27 cellular contexts compared by ENCODE assay signal in the genomic region with DNA sequence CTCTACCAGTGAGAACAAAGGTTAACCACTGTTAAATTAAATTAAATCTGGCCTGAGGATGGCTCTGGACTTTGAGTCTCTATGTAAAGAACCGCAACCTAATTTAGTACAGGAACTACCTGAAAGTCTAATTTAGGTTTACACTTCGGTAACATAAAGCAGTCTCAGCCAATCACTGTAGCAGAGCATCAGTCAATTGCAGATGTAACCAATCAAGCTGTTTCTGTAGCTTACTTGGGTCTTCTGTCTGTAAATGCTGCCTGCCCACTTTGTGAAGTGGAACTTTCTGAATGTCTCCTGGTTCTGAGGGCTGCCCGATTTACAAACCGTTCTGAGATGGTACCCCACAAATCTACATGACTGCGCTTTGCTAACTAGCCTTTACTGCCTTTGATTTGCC. TPM values are rescaled to one million over a fixed set of nuclear protein-coding genes. Genes with fewer than 3 reads are reported as not detected.
DNase-seq lines count a peak whose midpoint lies in the region; ATAC-seq, FAIRE-seq and TF ChIP-seq lines count a peak whose summit lies in the region.
"Had no signal": no experiment of that assay in that cellular context is flagged by ENCODE, and none has a peak within 500 bp of the region (broad histone marks: within the 10 kb centered on the region; RNA-seq: fewer than 3 reads in every experiment).

No MANE protein-coding gene starts in this region.

- no peak overlapping the region for H3K4me3 ChIP-seq in GM12865 (ENCODE audit: low read depth, low read length)
- no peak overlapping the region for H3K4me3 ChIP-seq in K562
- H3K4me3 ChIP-seq in trophoblast cell (ENCODE audit: low read depth, low read length): no peak overlapping the region
- H3K4me3 ChIP-seq: BLaER1 treated with 17β-estradiol and CSF1 and Interleukin-3, amounts not matched to agents 10 nM and 100 nM; Peyer's patch had no signal

- H4K91ac ChIP-seq in trophoblast cell (ENCODE audit: low read depth, low read length): peak overlapping the region; percentile 78

- ATAC-seq in GM19351 (IDR thresholded peaks at IDR 0.05; ENCODE audit: unreplicated experiment): peak; percentile 69
- no peak for ATAC-seq in K562
- ATAC-seq in HG03342 (IDR thresholded peaks at IDR 0.05; ENCODE audit: unreplicated experiment): no peak
- ATAC-seq: HCT116 had no signal

- H2AK5ac ChIP-seq in trophoblast cell (ENCODE audit: low read length): peak overlapping the region; percentile 57

- H2BK5ac ChIP-seq in trophoblast cell (ENCODE audit: low read depth, low read length, poor library complexity): no peak overlapping the region

- intact Hi-C loops in K562 (cut with micrococcal nuclease): loop anchor here (2.0 kb wide), 1 partner anchor 39 kb away; a partner anchor contains a TSS

- H2AFZ ChIP-seq in K562 (ENCODE audit: low read depth, low read length): peak overlapping the region; percentile 35
- H2AFZ ChIP-seq in trophoblast cell (ENCODE audit: insufficient read depth, low read length, poor library complexity): peak overlapping the region; percentile 18

- no peak overlapping the region for H3K4ac ChIP-seq in trophoblast cell (ENCODE audit: low read depth, low read length)

- H2BK120ac ChIP-seq in trophoblast cell (ENCODE audit: insufficient read depth, low read length, poor library complexity): peak overlapping the region; percentile 87

- in situ Hi-C loops in K562 (cut with MboI): no loop called here

- no peak for TF ChIP-seq EP300 in K562 (IDR thresholded peaks at IDR 0.05; ENCODE audit: low read length)

- no peak overlapping the region for H3K14ac ChIP-seq in trophoblast cell (ENCODE audit: low read length)

- FAIRE-seq in K562 (lab: Jason Lieb, UNC): no peak
- FAIRE-seq: A204.1 had no signal

- TF ChIP-seq CTCF in GM12865 (IDR thresholded peaks at IDR 0.05; ENCODE audit: insufficient read depth, low read depth, low read length, missing control alignments) (no peak), K562 (IDR thresholded peaks at IDR 0.05 in 2 of 3, conservative IDR thresholded peaks at IDR 0.05 in 1 of 3; ENCODE audit: insufficient read depth in 2 of 3, low read depth in 1 of 3, low read length in 3 of 3) (no peak)

- H3K4me1 ChIP-seq in K562 (replicated peaks in 1 of 2; ENCODE audit: control insufficient read depth in 2 of 2, insufficient read depth in 2 of 2, low read length in 2 of 2) (peaks cover 26 to 43% of the 10 kb centered on the region in 2 experiments; a peak in 4 of 5 replicates), trophoblast cell (ENCODE audit: control insufficient read depth in 1 of 2, insufficient read depth in 2 of 2, low read length in 2 of 2) (peaks cover 8 to 13% of the 10 kb centered on the region in 2 experiments)
- H3K4me1 ChIP-seq: BLaER1 treated with 17β-estradiol and CSF1 and Interleukin-3, amounts not matched to agents 10 nM and 100 nM; Peyer's patch had no signal

- no peak overlapping the region for H3K23ac ChIP-seq in trophoblast cell (ENCODE audit: low read length)

- no peak overlapping the region for H4K12ac ChIP-seq in trophoblast cell (ENCODE audit: low read depth, low read length)

- H3K9me1 ChIP-seq in K562 (ENCODE audit: control insufficient read depth, insufficient read depth, low read length): no peaks in the 10 kb centered on the region

- H3K79me2 ChIP-seq in K562 (ENCODE audit: control insufficient read depth, insufficient read depth, low read length): no peaks in the 10 kb centered on the region
- H3K79me2 ChIP-seq in trophoblast cell (ENCODE audit: control insufficient read depth, insufficient read depth, low read length, poor library complexity): no peaks in the 10 kb centered on the region

- peak overlapping the region; percentile 23 for H4K8ac ChIP-seq in trophoblast cell (ENCODE audit: low read depth, low read length)

- H2BK12ac ChIP-seq in trophoblast cell (ENCODE audit: low read length): peak overlapping the region; percentile 62

- no TSS peak for BruUV-seq in K562 (replicated peaks; lab: Mats Ljungman, UMichigan)

- H3K9ac ChIP-seq in K562 (ENCODE audit: insufficient read depth in 1 of 2, low read depth in 2 of 2, low read length in 2 of 2) (no peak overlapping the region), trophoblast cell (ENCODE audit: low read length) (no peak overlapping the region)
- H3K9ac ChIP-seq: BLaER1 treated with 17β-estradiol and CSF1 and Interleukin-3, amounts not matched to agents 10 nM and 100 nM; SK-N-SH had no signal

- POLR2A ChIA-PET in K562 (lab: Yijun Ruan, JAX): interaction anchor here (0.6 to 0.9 kb wide), 3 partner anchors 10 to 47 kb away, joined by 3 to 5 read pairs (median 4); no protein-coding TSS in a partner anchor

- 93% methylated on average over 5 of the region's 5 CpGs for whole genome bisulfite sequencing in K562 (ENCODE audit: insufficient coverage, low coverage, missing lambda C conversion rate)
- WGBS in trophoblast cell (ENCODE audit: extremely low coverage, insufficient coverage, insufficient read length): no CpG with 5 or more reads among the region's 5 CpGs

- H3K4me2 ChIP-seq in K562 (ENCODE audit: insufficient read depth, low read length) (no peak overlapping the region), trophoblast cell (ENCODE audit: low read length) (no peak overlapping the region)
- H3K4me2 ChIP-seq: BLaER1 treated with 17β-estradiol and CSF1 and Interleukin-3, amounts not matched to agents 10 nM and 100 nM; SK-N-SH had no signal

- peaks cover 25% of the 10 kb centered on the region for H3K79me1 ChIP-seq in trophoblast cell (ENCODE audit: low read length)

- no peak overlapping the region; the same call in 2 of the 3 replicates for H3K27ac ChIP-seq in K562 (ENCODE audit: extremely low read depth, low read depth, low read length)
- H3K27ac ChIP-seq in trophoblast cell (ENCODE audit: low read depth, low read length): no peak overlapping the region
- H3K27ac ChIP-seq: BLaER1 treated with 17β-estradiol and CSF1 and Interleukin-3, amounts not matched to agents 10 nM and 100 nM; HL-60; Peyer's patch had no signal

- H3K27me3 ChIP-seq in K562 (ENCODE audit: control insufficient read depth in 2 of 2, insufficient read depth in 2 of 2, low read length in 2 of 2) (no peaks in the 10 kb centered on the region), trophoblast cell (ENCODE audit: insufficient read depth, low read length) (no peaks in the 10 kb centered on the region)
- H3K27me3 ChIP-seq: BLaER1 treated with 17β-estradiol and CSF1 and Interleukin-3, amounts not matched to agents 10 nM and 100 nM; Peyer's patch had no signal

- H3K9me3 ChIP-seq in K562 (replicated peaks; ENCODE audit: control insufficient read depth, insufficient read depth, low read depth, low read length): no peaks in the 10 kb centered on the region
- no peaks in the 10 kb centered on the region for H3K9me3 ChIP-seq in trophoblast cell (ENCODE audit: insufficient read depth, low read depth, low read length)
- H3K9me3 ChIP-seq: BLaER1 treated with 17β-estradiol and CSF1 and Interleukin-3, amounts not matched to agents 10 nM and 100 nM; Peyer's patch; SK-N-SH had no signal

- CTCF ChIA-PET in K562 (lab: Yijun Ruan, JAX; ENCODE audit: low intra/inter-chr PET ratio): no interaction called here

- peak; percentile 21 for DNase-seq in GM12865 (ENCODE audit: low read depth)
- no peak for DNase-seq in K562 (ENCODE audit: extremely low read depth in 1 of 4, low spot score in 3 of 4)
- DNase-seq in trophoblast cell: no peak
- no peak for DNase-seq in DMS53 treated with DMSO at 0.1 percent for 48 hours (lab: John Stamatoyannopoulos, UW; ENCODE audit: unreplicated experiment)
- DNase-seq in RKO (ENCODE audit: low spot score): no peak
- DNase-seq: CD4-positive, alpha-beta memory T cell; COR-L47; DMS79 treated with DMSO at 0.1 percent for 48 hours; GF-D8; NCI-H1092 treated with DMSO at 0.1 percent for 48 hours; NCI-H1436; NCI-H187; NCI-H2081 treated with DMSO at 0.1 percent for 48 hours; NCI-H2171; NCI-H226; NCI-H510A; NCI-H69; OCI-M1; Peyer's patch; SK-N-SH; SW 1271 had no signal

- no peak for TF ChIP-seq RAD21 in K562 (CRISPR knock-in tag; conservative IDR thresholded peaks at IDR 0.05 in 1 of 2, IDR thresholded peaks at IDR 0.05 in 1 of 2)

- H3K36me3 ChIP-seq in K562 (ENCODE audit: control insufficient read depth, insufficient read depth, low read length) (no peaks in the 10 kb centered on the region), trophoblast cell (ENCODE audit: control insufficient read depth in 1 of 2, insufficient read depth in 2 of 2, low read length in 2 of 2) (no peaks in the 10 kb centered on the region)
- H3K36me3 ChIP-seq: BLaER1 treated with 17β-estradiol and CSF1 and Interleukin-3, amounts not matched to agents 10 nM and 100 nM; Peyer's patch had no signal

- no peak overlapping the region for H3K18ac ChIP-seq in trophoblast cell (ENCODE audit: low read length)

- no peaks in the 10 kb centered on the region for H4K20me1 ChIP-seq in K562 (replicated peaks; ENCODE audit: control insufficient read depth, insufficient read depth, low read length)
- H4K20me1 ChIP-seq: BLaER1 treated with 17β-estradiol and CSF1 and Interleukin-3, amounts not matched to agents 10 nM and 100 nM had no signal

- no peak for TF ChIP-seq POLR2A in K562 (conservative IDR thresholded peaks at IDR 0.05)

TF ChIP-seq in K562, 482 proteins besides CTCF, POLR2A, EP300 and RAD21 (continues in another document):
- TF ChIP-seq DDX20 (tag; IDR thresholded peaks at IDR 0.05; ENCODE audit: low read depth) (no peak), CAMTA2 (CRISPR knock-in tag; conservative IDR thresholded peaks at IDR 0.05) (no peak), POLR2B (IDR thresholded peaks at IDR 0.05; ENCODE audit: low read depth, partially characterized antibody) (no peak), ZNF79 (CRISPR knock-in tag; IDR thresholded peaks at IDR 0.05; ENCODE audit: low read depth) (no peak), IFI16 (CRISPR knock-in tag; IDR thresholded peaks at IDR 0.05) (no peak)

RNA-seq across cellular contexts. Expression of a gene that starts 39.1 kb away (rescaled TPM):
- 0.49 and 1.2 TPM in 2 replicates for total RNA-seq in K562 (2011; cell fraction: chromatin; rRNA removed; ENCODE audit: low replicate concordance)
- 0.33 and 0.39 TPM in 2 replicates for total RNA-seq in K562 (2011; cell fraction: nucleolus; rRNA removed)
- 0.88 and 0.92 TPM in 2 replicates for total RNA-seq in K562 (2011; cell fraction: nucleoplasm; rRNA removed)
- total RNA-seq in K562 (2014; rRNA removed) (0.23 and 0.49 TPM in 2 replicates), K562 (2014; rRNA removed; fragmentation: Illumina TruSeq; extraction: Trizol) (0.44 and 0.54 TPM in 2 replicates), K562 (2015; rRNA removed; fragmentation: Illumina TruSeq; extraction: Trizol) (0.26 and 0.33 TPM in 2 replicates), K562 (2021) (0.31 and 0.51 TPM in 2 replicates)
- polyA plus RNA-seq in K562 (2011; rRNA removed) (0.12 and 0.38 TPM in 2 replicates), K562 (2014; fragmentation: Illumina TruSeq; extraction: Trizol) (0.30 and 0.60 TPM in 2 replicates), K562 (2014; fragmentation: Nextera tagmentation; extraction: Ambion mirVana) (under 1 TPM; 0.14 to 0.17 TPM), K562 (2014; rRNA removed) (0.27 and 0.72 TPM in 2 replicates)
- polyA plus RNA-seq in K562 (2011; cell fraction: cytosol; rRNA removed): 0.12 and 0.19 TPM in 2 replicates
- polyA plus RNA-seq in K562 (2011; cell fraction: nucleus; rRNA removed): 0.37 and 0.51 TPM in 2 replicates
- 0.35 and 1.2 TPM in 2 replicates for polyA plus RNA-seq in K562 (2012)
- polyA minus RNA-seq in K562 (2011; rRNA and poly(A)+ RNA removed): 0.21 and 0.24 TPM in 2 replicates
- polyA minus RNA-seq in K562 (2011; cell fraction: cytosol; rRNA and poly(A)+ RNA removed): not detected in 2 replicates
- 0.22 and 0.27 TPM in 2 replicates for polyA minus RNA-seq in K562 (2011; cell fraction: nucleus; rRNA and poly(A)+ RNA removed)
- 19.6 and 22.1 TPM in 2 replicates for polyA plus RNA-seq in trophoblast cell (2013)
